In the genomic region with DNA sequence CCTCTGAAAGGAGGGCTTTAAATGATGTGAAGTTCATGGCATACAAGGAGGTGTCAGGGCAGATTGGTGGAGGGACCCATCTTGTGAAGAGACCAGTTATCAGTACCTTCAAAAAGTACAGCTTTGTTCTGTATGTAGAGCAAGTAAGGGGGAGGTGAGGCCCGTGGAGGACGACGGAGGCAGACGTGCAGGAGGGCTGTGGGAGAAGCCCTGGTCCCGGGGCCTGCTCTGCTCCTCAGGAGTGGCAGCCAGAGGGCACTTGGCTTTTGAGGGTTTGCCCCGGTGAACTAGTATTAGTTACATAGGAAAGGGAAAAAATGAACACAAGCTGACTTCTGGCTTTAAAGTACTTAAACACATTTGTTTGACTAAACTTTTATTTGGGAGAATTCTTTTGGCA, we compare ENCODE assay signal across 12 cellular contexts.
"Had no signal": no experiment of that assay in that cellular context is flagged by ENCODE, and none has a peak within 500 bp of the region (broad histone marks: within the 10 kb centered on the region; RNA-seq: fewer than 3 reads in every experiment).

No MANE protein-coding gene starts in this region.

- DNase-seq: activated CD8-positive, alpha-beta memory T cell treated with anti-CD3 and anti-CD28 coated beads, Interleukin-2, amount 50 U/mL, for 48 hours; effector CD4-positive, alpha-beta T cell; islet precursor cell; left lung; stimulated activated CD4-positive, alpha-beta T cell treated with anti-CD3 and anti-CD28 coated beads, Interleukin-4, amount 100 ng/mL, for 1 hour; stimulated activated CD8-positive, alpha-beta memory T cell treated with anti-CD3 and anti-CD28 coated beads, Interleukin-4, amount 100 ng/mL, for 48 hours; tibial artery; uterus had no signal

- H3K27ac ChIP-seq: cardiac muscle cell, coronary artery, left lung, parathyroid adenoma, tibial artery, uterus had no signal

- ATAC-seq: left lung had no signal

- H3K9me3 ChIP-seq: left lung, tibial artery, uterus had no signal

- H3K36me3 ChIP-seq: uterus had no signal

- H3K27me3 ChIP-seq: cardiac muscle cell, left lung, tibial artery, uterus had no signal

- H3K9me3 Mint-ChIP-seq: activated naive CD4-positive, alpha-beta T cell treated with anti-CD3 and anti-CD28 coated beads, Interleukin-2, amount 50 U/mL, for 24 hours had no signal

- H2AFZ ChIP-seq: parathyroid adenoma had no signal

- H3K4me1 ChIP-seq: left lung, parathyroid adenoma, tibial artery, uterus had no signal

- H3K4me3 ChIP-seq: cardiac muscle cell, coronary artery, left lung, tibial artery, uterus had no signal

- H3K9ac ChIP-seq: parathyroid adenoma had no signal

- H3K4me3 Mint-ChIP-seq: activated naive CD4-positive, alpha-beta T cell treated with anti-CD3 and anti-CD28 coated beads, Interleukin-2, amount 50 U/mL, for 24 hours had no signal

- H3K27me3 Mint-ChIP-seq: activated naive CD4-positive, alpha-beta T cell treated with anti-CD3 and anti-CD28 coated beads, Interleukin-2, amount 50 U/mL, for 24 hours had no signal
